8 cellular contexts compared by ENCODE assay signal in genomic region chrX:49915352-49916222, GRCh38. TPM values are rescaled to one million over a fixed set of nuclear protein-coding genes. Genes with fewer than 3 reads are reported as not detected.
A peak's percentile ranks its signal among the peaks of the same experiment; 100 is the strongest.
DNase-seq lines count a peak whose midpoint lies in the region; ATAC-seq and TF ChIP-seq lines count a peak whose summit lies in the region.

No MANE protein-coding gene starts in this region.

- TF ChIP-seq CTCF in AG10803 (conservative IDR thresholded peaks at IDR 0.05; ENCODE audit: low read length) (peak; percentile 86), prostate gland (IDR thresholded peaks at IDR 0.05) (peak; percentile 42 to 65 (median 62))

- H3K9ac ChIP-seq in NT2/D1 (ENCODE audit: insufficient read length, low read depth) = no peak overlapping the region

- H3K4me1 ChIP-seq in NT2/D1 (ENCODE audit: insufficient read depth, insufficient read length) = no peaks in the 10 kb centered on the region
- H3K4me1 ChIP-seq in prostate gland (replicated peaks) = no peaks in the 10 kb centered on the region

- no peak for TF ChIP-seq POLR2A in prostate gland (IDR thresholded peaks at IDR 0.05)

- DNase-seq in AG10803 (ENCODE audit: low read depth) (peak; percentile 50), NT2/D1 (ENCODE audit: low read depth, low spot score) (peak; percentile 23), foreskin melanocyte (peak; percentile 24), prostate gland (ENCODE audit: low spot score) (peak; percentile 9)
- peak; percentile 32 to 35 for DNase-seq in activated T-cell treated with anti-CD3 and anti-CD28 coated beads, Interleukin-2, amount 50 U/mL, for 48 hours

- intact Hi-C loops in prostate gland (cut with DNase I) = loop anchor here (5.0 to 10.0 kb wide), 2 partner anchors 33 to 169 kb away; no protein-coding TSS in a partner anchor

- WGBS in prostate gland = 32% methylated on average over 8 of the region's 8 CpGs

- H3K4me3 ChIP-seq in AG10803 (ENCODE audit: low read length) = no peak overlapping the region
- no peak overlapping the region for H3K4me3 ChIP-seq in NT2/D1 (ENCODE audit: insufficient read length, low read depth)
- H3K4me3 ChIP-seq in prostate gland = no peak overlapping the region

- ATAC-seq in GM18499 (IDR thresholded peaks at IDR 0.05; ENCODE audit: insufficient read depth, unreplicated experiment) = peak; percentile 66
- peak; percentile 83 for ATAC-seq in HG03432 (IDR thresholded peaks at IDR 0.05; ENCODE audit: unreplicated experiment)
- ATAC-seq in HG03460 (IDR thresholded peaks at IDR 0.05; ENCODE audit: unreplicated experiment) = no peak

- no peak overlapping the region for H3K27ac ChIP-seq in prostate gland

- H3K36me3 ChIP-seq in NT2/D1 (ENCODE audit: insufficient read depth, insufficient read length, low read length) (no peaks in the 10 kb centered on the region), prostate gland (no peaks in the 10 kb centered on the region)

- H3K9me3 ChIP-seq in NT2/D1 (ENCODE audit: insufficient read depth, low read length) (no peaks in the 10 kb centered on the region), prostate gland (no peaks in the 10 kb centered on the region)

- H3K27me3 ChIP-seq in NT2/D1 (ENCODE audit: insufficient read depth, insufficient read length) = no peaks in the 10 kb centered on the region
- no peaks in the 10 kb centered on the region for H3K27me3 ChIP-seq in prostate gland (replicated peaks; ENCODE audit: insufficient read depth)

RNA-seq across cellular contexts. Expression of gene CLCN5, which starts 6.8 kb away (rescaled TPM):
- 10 to 100 TPM in 1 of 2 donors, 1 to 10 TPM in 1; 2.0 to 13.6 TPM for total RNA-seq in prostate gland

RNA-seq across cellular contexts. Expression of gene USP27X, which starts 36.3 kb away (rescaled TPM):
- 1 to 10 TPM; 2.0 to 3.5 TPM for total RNA-seq in prostate gland
